21 cellular contexts compared by ENCODE assay signal in the genomic region with DNA sequence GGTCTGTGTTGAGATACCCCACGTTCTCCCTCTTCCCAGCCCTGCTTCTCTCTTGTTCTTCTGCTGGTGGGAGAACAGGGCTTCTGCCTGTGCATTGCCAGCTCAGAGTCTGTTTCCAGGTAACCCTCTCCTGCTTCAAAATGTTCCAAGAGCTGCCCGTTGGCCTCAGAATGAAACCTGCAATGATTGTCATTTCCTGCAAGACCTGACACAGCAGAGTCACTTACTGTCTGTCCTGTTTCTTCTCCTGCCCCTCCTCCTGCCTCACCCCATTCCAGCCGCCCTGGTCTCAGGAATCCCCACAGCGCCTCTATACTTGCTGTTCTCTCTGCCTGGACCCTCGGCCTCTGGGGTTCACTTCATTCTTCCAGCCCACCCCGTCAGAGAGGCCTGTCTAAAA.
"Had no signal": no experiment of that assay in that cellular context is flagged by ENCODE, and none has a peak within 500 bp of the region (broad histone marks: within the 10 kb centered on the region; RNA-seq: fewer than 3 reads in every experiment).

No MANE protein-coding gene starts in this region.

- H3K36me3 Mint-ChIP-seq: activated naive CD8-positive, alpha-beta T cell treated with anti-CD3 and anti-CD28 coated beads, Interleukin-2, amount 10 ng/mL, durations not matched to agents 7 days and 5 days; brain had no signal

- H3K9me3 ChIP-seq: esophagus squamous epithelium, ovary, stomach, thoracic aorta had no signal

- H3K79me2 ChIP-seq: hepatocyte had no signal

- DNase-seq: activated CD4-positive, alpha-beta T cell treated with anti-CD3 and anti-CD28 coated beads, Interleukin-2, amount 10 ng/mL, durations not matched to agents 7 days and 5 days; activated gamma-delta T cell treated with Interleukin-2 at 50 U/mL for 16 hours; activated naive CD8-positive, alpha-beta T cell treated with anti-CD3 and anti-CD28 coated beads, Interleukin-2, amount 10 ng/mL, durations not matched to agents 7 days and 5 days; activated T-cell treated with anti-CD3 and anti-CD28 coated beads, Interleukin-2, amount 50 U/mL, for 4 hours; central memory CD4-positive, alpha-beta T cell; effector CD4-positive, alpha-beta T cell; esophagus squamous epithelium; islet precursor cell; midbrain; ovary; retina; stimulated activated CD4-positive, alpha-beta T cell treated with anti-CD3 and anti-CD28 coated beads, Interleukin-2, amount 100 ng/mL, for 48 hours; stomach; WERI-Rb-1 had no signal

- H3K4me3 ChIP-seq: coronary artery, esophagus squamous epithelium, hepatocyte, lung, ovary, stomach, thoracic aorta had no signal

- H3K4me1 ChIP-seq: stomach had no signal

- H2AFZ ChIP-seq: hepatocyte had no signal

- H3K4me2 ChIP-seq: hepatocyte had no signal

- H3K27me3 ChIP-seq: esophagus squamous epithelium, hepatocyte, ovary, stomach had no signal

- H3K27ac Mint-ChIP-seq: activated CD4-positive, alpha-beta T cell treated with anti-CD3 and anti-CD28 coated beads, Interleukin-2, amount 10 ng/mL, durations not matched to agents 7 days and 5 days; activated naive CD8-positive, alpha-beta T cell treated with anti-CD3 and anti-CD28 coated beads, Interleukin-2, amount 10 ng/mL, durations not matched to agents 7 days and 5 days; brain; T-helper 1 cell treated with Interleukin-12 subunit alpha and Interleukin-12 subunit beta and Interleukin-4 antibody, amounts not matched to agents 30 μg/mL and 1 μg/mL, for 36 hours had no signal

- H3K9me3 Mint-ChIP-seq: activated CD4-positive, alpha-beta T cell treated with anti-CD3 and anti-CD28 coated beads, Interleukin-2, amount 10 ng/mL, durations not matched to agents 7 days and 5 days; activated naive CD8-positive, alpha-beta T cell treated with anti-CD3 and anti-CD28 coated beads, Interleukin-2, amount 10 ng/mL, durations not matched to agents 7 days and 5 days; activated T-cell treated with anti-CD3 and anti-CD28 coated beads, Interleukin-2, amount 50 U/mL, for 4 hours; brain; neural crest cell; T-helper 1 cell treated with Interleukin-12 subunit alpha and Interleukin-12 subunit beta and Interleukin-4 antibody, amounts not matched to agents 30 μg/mL and 1 μg/mL, for 36 hours had no signal

- H3K27ac ChIP-seq: coronary artery, esophagus squamous epithelium, hepatocyte, ovary, stomach, thoracic aorta, WERI-Rb-1 had no signal

- H3K36me3 ChIP-seq: esophagus squamous epithelium, ovary, stomach, thoracic aorta, WERI-Rb-1 had no signal

- H3K4me3 Mint-ChIP-seq: activated CD4-positive, alpha-beta T cell treated with anti-CD3 and anti-CD28 coated beads, Interleukin-2, amount 10 ng/mL, durations not matched to agents 7 days and 5 days; activated naive CD8-positive, alpha-beta T cell treated with anti-CD3 and anti-CD28 coated beads, Interleukin-2, amount 10 ng/mL, durations not matched to agents 7 days and 5 days; activated T-cell treated with anti-CD3 and anti-CD28 coated beads, Interleukin-2, amount 50 U/mL, for 4 hours; brain; neural crest cell; T-helper 1 cell treated with Interleukin-12 subunit alpha and Interleukin-12 subunit beta and Interleukin-4 antibody, amounts not matched to agents 30 μg/mL and 1 μg/mL, for 36 hours had no signal
